In genomic region chr3:86578071-86578470, GRCh38 we compare ENCODE assay signal across 15 cellular contexts.
A peak's percentile ranks its signal among the peaks of the same experiment; 100 is the strongest.
DNase-seq lines count a peak whose midpoint lies in the region; ATAC-seq and TF ChIP-seq lines count a peak whose summit lies in the region.
"Had no signal": no experiment of that assay in that cellular context is flagged by ENCODE, and none has a peak within 500 bp of the region (broad histone marks: within the 10 kb centered on the region; RNA-seq: fewer than 3 reads in every experiment).

No MANE protein-coding gene starts in this region.

- H3K27ac Mint-ChIP-seq in MCF 10A (ENCODE audit: low read depth, unreplicated experiment) = no peak overlapping the region
- H3K27ac Mint-ChIP-seq in stimulated activated naive B cell treated with anti-CD40 and anti-IgM and Interleukin-4, amounts not matched to agents 10 μg/mL and 1 μg/mL and 100 μg/mL, for 72 hours = no peak overlapping the region
- H3K27ac Mint-ChIP-seq: CD4-positive, alpha-beta T cell had no signal

- H3K14ac ChIP-seq in trophoblast cell (ENCODE audit: low read length) = no peak overlapping the region

- peaks cover 16% of the 10 kb centered on the region for H3K9me3 Mint-ChIP-seq in MCF 10A (ENCODE audit: unreplicated experiment)
- peaks cover 10 to 11% of the 10 kb centered on the region in 2 donors for H3K9me3 Mint-ChIP-seq in stimulated activated naive B cell treated with anti-CD40 and anti-IgM and Interleukin-4, amounts not matched to agents 10 μg/mL and 1 μg/mL and 100 μg/mL, for 72 hours

- TF ChIP-seq EP300 in stomach (IDR thresholded peaks at IDR 0.05) = no peak

- no peak overlapping the region for H3K9ac ChIP-seq in trophoblast cell (ENCODE audit: low read length)

- H3K4me3 Mint-ChIP-seq in MCF 10A (ENCODE audit: unreplicated experiment) = no peak overlapping the region
- no peak overlapping the region for H3K4me3 Mint-ChIP-seq in stimulated activated naive B cell treated with anti-CD40 and anti-IgM and Interleukin-4, amounts not matched to agents 10 μg/mL and 1 μg/mL and 100 μg/mL, for 72 hours
- H3K4me3 Mint-ChIP-seq: CD4-positive, alpha-beta T cell had no signal

- no peak overlapping the region for H2AFZ ChIP-seq in trophoblast cell (ENCODE audit: insufficient read depth, low read length, poor library complexity)

- H4K8ac ChIP-seq in trophoblast cell (ENCODE audit: low read depth, low read length) = no peak overlapping the region

- H2BK120ac ChIP-seq in trophoblast cell (ENCODE audit: insufficient read depth, low read length, poor library complexity) = no peak overlapping the region

- no peak overlapping the region for H3K4ac ChIP-seq in trophoblast cell (ENCODE audit: low read depth, low read length)

- H3K4me1 ChIP-seq in breast epithelium (no peaks in the 10 kb centered on the region), foreskin keratinocyte (no peaks in the 10 kb centered on the region), trophoblast cell (ENCODE audit: control insufficient read depth in 1 of 2, insufficient read depth in 2 of 2, low read length in 2 of 2) (no peaks in the 10 kb centered on the region), stomach (no peaks in the 10 kb centered on the region)
- H3K4me1 ChIP-seq: A549, Caco-2, HAP-1 had no signal

- intact Hi-C loops in MCF 10A (cut with micrococcal nuclease) = no loop called here
- intact Hi-C loops in breast epithelium (cut with DNase I; ENCODE audit: low total_unique reads) = no loop called here
- intact Hi-C loops in stomach (cut with DNase I; ENCODE audit: low total_unique reads) = no loop called here

- no peak overlapping the region for H3K18ac ChIP-seq in trophoblast cell (ENCODE audit: low read length)

- peaks cover 65% of the 10 kb centered on the region for H3K27me3 Mint-ChIP-seq in MCF 10A (ENCODE audit: insufficient read depth, unreplicated experiment)
- H3K27me3 Mint-ChIP-seq in stimulated activated naive B cell treated with anti-CD40 and anti-IgM and Interleukin-4, amounts not matched to agents 10 μg/mL and 1 μg/mL and 100 μg/mL, for 72 hours = no peaks in the 10 kb centered on the region
- H3K27me3 Mint-ChIP-seq: CD4-positive, alpha-beta T cell had no signal

- no peaks in the 10 kb centered on the region for H3K27me3 ChIP-seq in breast epithelium
- H3K27me3 ChIP-seq in foreskin keratinocyte = no peaks in the 10 kb centered on the region
- H3K27me3 ChIP-seq in trophoblast cell (ENCODE audit: insufficient read depth, low read length) = no peaks in the 10 kb centered on the region
- H3K27me3 ChIP-seq in stomach = no peaks in the 10 kb centered on the region

- H2AK5ac ChIP-seq in trophoblast cell (ENCODE audit: low read length) = no peak overlapping the region

- H3K36me3 Mint-ChIP-seq in MCF 10A (ENCODE audit: insufficient read depth, unreplicated experiment) = no peaks in the 10 kb centered on the region
- H3K36me3 Mint-ChIP-seq in stimulated activated naive B cell treated with anti-CD40 and anti-IgM and Interleukin-4, amounts not matched to agents 10 μg/mL and 1 μg/mL and 100 μg/mL, for 72 hours = no peaks in the 10 kb centered on the region

- no peak overlapping the region for H4K12ac ChIP-seq in trophoblast cell (ENCODE audit: low read depth, low read length)

- no peak for TF ChIP-seq CTCF in MCF 10A (IDR thresholded peaks at IDR 0.05; ENCODE audit: unreplicated experiment)
- TF ChIP-seq CTCF in breast epithelium (IDR thresholded peaks at IDR 0.05) = no peak
- TF ChIP-seq CTCF in foreskin keratinocyte (conservative IDR thresholded peaks at IDR 0.05) = no peak
- no peak for TF ChIP-seq CTCF in stomach (IDR thresholded peaks at IDR 0.05)

- no peak overlapping the region for H3K4me3 ChIP-seq in breast epithelium
- no peak overlapping the region for H3K4me3 ChIP-seq in trophoblast cell (ENCODE audit: low read depth, low read length)
- H3K4me3 ChIP-seq in stomach = no peak overlapping the region
- H3K4me3 ChIP-seq: A549, HAP-1 had no signal

- WGBS in trophoblast cell (ENCODE audit: extremely low coverage, insufficient coverage, insufficient read length) = no CpG with 5 or more reads among the region's 2 CpGs
- WGBS in stomach, 5 donors = 39 to 60% (median 50%) methylated on average over 2 of the region's 2 CpGs

- TF ChIP-seq POLR2A in breast epithelium (IDR thresholded peaks at IDR 0.05) (no peak), stomach (IDR thresholded peaks at IDR 0.05) (no peak)

- no peaks in the 10 kb centered on the region for H3K4me1 Mint-ChIP-seq in MCF 10A (ENCODE audit: insufficient read depth, unreplicated experiment)
- H3K4me1 Mint-ChIP-seq in stimulated activated naive B cell treated with anti-CD40 and anti-IgM and Interleukin-4, amounts not matched to agents 10 μg/mL and 1 μg/mL and 100 μg/mL, for 72 hours = no peaks in the 10 kb centered on the region

- no peak overlapping the region for H3K4me2 ChIP-seq in trophoblast cell (ENCODE audit: low read length)
- H3K4me2 ChIP-seq: A549 had no signal

- no peaks in the 10 kb centered on the region for H3K79me1 ChIP-seq in trophoblast cell (ENCODE audit: low read length)

- H3K36me3 ChIP-seq in breast epithelium (no peaks in the 10 kb centered on the region), trophoblast cell (ENCODE audit: control insufficient read depth in 1 of 2, insufficient read depth in 2 of 2, low read length in 2 of 2) (no peaks in the 10 kb centered on the region), stomach (no peaks in the 10 kb centered on the region)
- H3K36me3 ChIP-seq: HAP-1 had no signal

- DNase-seq in MCF 10A (ENCODE audit: unreplicated experiment) (peak; percentile 2), breast epithelium (ENCODE audit: low spot score in 2 of 2) (no peak), T1000 (lab: John Stamatoyannopoulos, UW) (peak; percentile 66), foreskin keratinocyte (peak; percentile 20 to 29), trophoblast cell (no peak), stomach (no peak)
- no peak for DNase-seq in stimulated activated naive B cell treated with anti-CD40 and anti-IgM and Interleukin-4, amounts not matched to agents 10 μg/mL and 1 μg/mL and 100 μg/mL, for 72 hours
- DNase-seq: AML-193; Caco-2; CD4-positive, alpha-beta T cell; IMR-90 had no signal

- no peak overlapping the region for H2BK12ac ChIP-seq in trophoblast cell (ENCODE audit: low read length)

- CTCF ChIA-PET in MCF 10A (lab: Yijun Ruan, JAX) = no interaction called here

- POLR2A ChIA-PET in MCF 10A (lab: Yijun Ruan, JAX) = no interaction called here

- peak; percentile 54 for ATAC-seq in foreskin keratinocyte
- ATAC-seq in stimulated activated naive B cell treated with anti-CD40 and anti-IgM and Interleukin-4, amounts not matched to agents 10 μg/mL and 1 μg/mL and 100 μg/mL, for 72 hours (replicated peaks) = no peak
- ATAC-seq: A549 had no signal

- BruUV-seq in MCF 10A (replicated peaks; lab: Mats Ljungman, UMichigan) = no TSS peak

- no peak overlapping the region for H2BK5ac ChIP-seq in trophoblast cell (ENCODE audit: low read depth, low read length, poor library complexity)

- H3K79me2 ChIP-seq in trophoblast cell (ENCODE audit: control insufficient read depth, insufficient read depth, low read length, poor library complexity) = no peaks in the 10 kb centered on the region

- H4K91ac ChIP-seq in trophoblast cell (ENCODE audit: low read depth, low read length) = no peak overlapping the region

- H3K9me3 ChIP-seq in breast epithelium = peaks cover under 1 to 5% of the 10 kb centered on the region in 2 donors
- H3K9me3 ChIP-seq in trophoblast cell (ENCODE audit: insufficient read depth, low read depth, low read length) = peaks cover 2% of the 10 kb centered on the region
- peaks cover 0 to 24% (median 7%) of the 10 kb centered on the region in 4 donors for H3K9me3 ChIP-seq in stomach
- H3K9me3 ChIP-seq: A549, Caco-2, HAP-1 had no signal

- H3K27ac ChIP-seq in breast epithelium (no peak overlapping the region), foreskin keratinocyte (no peak overlapping the region), trophoblast cell (ENCODE audit: low read depth, low read length) (no peak overlapping the region), stomach (no peak overlapping the region)
- H3K27ac ChIP-seq: 22Rv1, A549, C4-2B had no signal

- H3K23ac ChIP-seq in trophoblast cell (ENCODE audit: low read length) = no peak overlapping the region

Comparison
In these comparisons a context has a peak if more than half of its experiments do, and no peak if none do; other contexts are left out.
1. DNase-seq: peak in MCF 10A (single experiment), T1000 (single experiment) and foreskin keratinocyte (2 of 2); none in breast epithelium (0 of 2), stimulated activated naive B cell treated with anti-CD40 and anti-IgM and Interleukin-4, amounts not matched to agents 10 μg/mL and 1 μg/mL and 100 μg/mL, for 72 hours (single experiment), trophoblast cell (0 of 2) and stomach (single experiment).